ENCODE assay signal across 9 cellular contexts in genomic region chr18:46468431-46469180, GRCh38.
"Had no signal": no experiment of that assay in that cellular context is flagged by ENCODE, and none has a peak within 500 bp of the region (broad histone marks: within the 10 kb centered on the region; RNA-seq: fewer than 3 reads in every experiment).

No MANE protein-coding gene starts in this region.

- H3K4me3 Mint-ChIP-seq: activated naive CD4-positive, alpha-beta T cell treated with anti-CD3 and anti-CD28 coated beads for 36 hours; endodermal cell; stimulated activated naive B cell treated with anti-CD40 and anti-IgM and Interleukin-4, amounts not matched to agents 10 μg/mL and 1 μg/mL and 100 μg/mL, for 72 hours; T-helper 2 cell treated with Interferon-gamma antibody and Interleukin-4, amounts not matched to agents 5 μg/mL and 100 μg/mL, for 36 hours had no signal

- H3K36me3 Mint-ChIP-seq: stimulated activated naive B cell treated with anti-CD40 and anti-IgM and Interleukin-4, amounts not matched to agents 10 μg/mL and 1 μg/mL and 100 μg/mL, for 72 hours had no signal

- H3K4me1 Mint-ChIP-seq: stimulated activated naive B cell treated with anti-CD40 and anti-IgM and Interleukin-4, amounts not matched to agents 10 μg/mL and 1 μg/mL and 100 μg/mL, for 72 hours had no signal

- H3K27ac Mint-ChIP-seq: activated naive CD4-positive, alpha-beta T cell treated with anti-CD3 and anti-CD28 coated beads for 36 hours; endodermal cell; stimulated activated naive B cell treated with anti-CD40 and anti-IgM and Interleukin-4, amounts not matched to agents 10 μg/mL and 1 μg/mL and 100 μg/mL, for 72 hours; T-helper 2 cell treated with Interferon-gamma antibody and Interleukin-4, amounts not matched to agents 5 μg/mL and 100 μg/mL, for 36 hours had no signal

- H3K9me3 Mint-ChIP-seq: activated naive CD4-positive, alpha-beta T cell treated with anti-CD3 and anti-CD28 coated beads for 36 hours; endodermal cell; stimulated activated naive B cell treated with anti-CD40 and anti-IgM and Interleukin-4, amounts not matched to agents 10 μg/mL and 1 μg/mL and 100 μg/mL, for 72 hours; T-helper 2 cell treated with Interferon-gamma antibody and Interleukin-4, amounts not matched to agents 5 μg/mL and 100 μg/mL, for 36 hours had no signal

- DNase-seq: activated CD4-positive, alpha-beta T cell treated with anti-CD3 and anti-CD28 coated beads, Interleukin-2, amount 50 U/mL, for 4 hours; activated CD4-positive, CD25-positive, alpha-beta regulatory T cell treated with anti-CD3 and anti-CD28 coated beads, Interleukin-2, amount 50 U/mL, for 72 hours; activated naive CD4-positive, alpha-beta T cell treated with anti-CD3 and anti-CD28 coated beads for 36 hours; activated T-cell treated with anti-CD3 and anti-CD28 coated beads for 4 hours; pancreas; stimulated activated CD4-positive, alpha-beta T cell treated with anti-CD3 and anti-CD28 coated beads, Interleukin-4, amount 100 ng/mL, for 1 hour; stimulated activated naive B cell treated with anti-CD40 and anti-IgM and Interleukin-4, amounts not matched to agents 10 μg/mL and 1 μg/mL and 100 μg/mL, for 72 hours had no signal

- ATAC-seq: pancreas; stimulated activated naive B cell treated with anti-CD40 and anti-IgM and Interleukin-4, amounts not matched to agents 10 μg/mL and 1 μg/mL and 100 μg/mL, for 72 hours had no signal
